Comparison of ENCODE assay signal across 3 cellular contexts in genomic region chr2:70310899-70311298, GRCh38.
TF ChIP-seq lines count a peak whose summit lies in the region.

No MANE protein-coding gene starts in this region.

TF ChIP-seq in HepG2, 621 proteins besides CTCF, POLR2A, EP300 and RAD21:
- no peak for TF ChIP-seq FOXK2 (IDR thresholded peaks at IDR 0.05)
- no peak for TF ChIP-seq NR2F6 (IDR thresholded peaks at IDR 0.05)
- no peak for TF ChIP-seq NR2F6 (CRISPR knock-in tag; IDR thresholded peaks at IDR 0.05)
- TF ChIP-seq ZEB1 (IDR thresholded peaks at IDR 0.05; ENCODE audit: insufficient replicate concordance, low read depth), result no peak
- TF ChIP-seq ZNF747 (CRISPR knock-in tag; IDR thresholded peaks at IDR 0.05; ENCODE audit: borderline replicate concordance), result no peak

TF ChIP-seq in HEK293, 187 proteins besides CTCF, POLR2A, EP300 and RAD21:
- TF ChIP-seq ZFP69B (tag by site-specific recombination; IDR thresholded peaks at IDR 0.05) (no peak), ZNF350 (tag by site-specific recombination; IDR thresholded peaks at IDR 0.05) (no peak), ZBTB6 (tag by site-specific recombination; IDR thresholded peaks at IDR 0.05) (no peak), GLIS1 (tag by site-specific recombination; IDR thresholded peaks at IDR 0.05) (peak; percentile 62), GFI1B (tag by site-specific recombination; IDR thresholded peaks at IDR 0.05) (no peak), ZNF175 (tag by site-specific recombination; IDR thresholded peaks at IDR 0.05) (no peak), ZSCAN18 (tag by site-specific recombination; IDR thresholded peaks at IDR 0.05) (no peak), PRDM1 (tag by site-specific recombination; IDR thresholded peaks at IDR 0.05) (no peak), ZNF248 (tag by site-specific recombination; IDR thresholded peaks at IDR 0.05) (no peak), KLF9 (tag by site-specific recombination; IDR thresholded peaks at IDR 0.05; ENCODE audit: low read depth) (no peak), ZNF623 (tag by site-specific recombination; IDR thresholded peaks at IDR 0.05) (no peak), ZNF580 (tag by site-specific recombination; IDR thresholded peaks at IDR 0.05) (no peak), ZBTB17 (tag by site-specific recombination; IDR thresholded peaks at IDR 0.05) (peak; percentile 75; the same call in 1 of the 2 replicates), ZIC2 (tag by site-specific recombination; IDR thresholded peaks at IDR 0.05) (peak; percentile 77), EGR2 (tag by site-specific recombination; IDR thresholded peaks at IDR 0.05; ENCODE audit: low read depth) (no peak), YY2 (tag by site-specific recombination; IDR thresholded peaks at IDR 0.05) (no peak)
- TF ChIP-seq, protein P1, sequence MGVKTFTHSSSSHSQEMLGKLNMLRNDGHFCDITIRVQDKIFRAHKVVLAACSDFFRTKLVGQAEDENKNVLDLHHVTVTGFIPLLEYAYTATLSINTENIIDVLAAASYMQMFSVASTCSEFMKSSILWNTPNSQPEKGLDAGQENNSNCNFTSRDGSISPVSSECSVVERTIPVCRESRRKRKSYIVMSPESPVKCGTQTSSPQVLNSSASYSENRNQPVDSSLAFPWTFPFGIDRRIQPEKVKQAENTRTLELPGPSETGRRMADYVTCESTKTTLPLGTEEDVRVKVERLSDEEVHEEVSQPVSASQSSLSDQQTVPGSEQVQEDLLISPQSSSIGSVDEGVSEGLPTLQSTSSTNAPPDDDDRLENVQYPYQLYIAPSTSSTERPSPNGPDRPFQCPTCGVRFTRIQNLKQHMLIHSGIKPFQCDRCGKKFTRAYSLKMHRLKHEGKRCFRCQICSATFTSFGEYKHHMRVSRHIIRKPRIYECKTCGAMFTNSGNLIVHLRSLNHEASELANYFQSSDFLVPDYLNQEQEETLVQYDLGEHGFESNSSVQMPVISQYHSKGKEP (tag by site-specific recombination; IDR thresholded peaks at IDR 0.05), result no peak
- TF ChIP-seq, protein P2, sequence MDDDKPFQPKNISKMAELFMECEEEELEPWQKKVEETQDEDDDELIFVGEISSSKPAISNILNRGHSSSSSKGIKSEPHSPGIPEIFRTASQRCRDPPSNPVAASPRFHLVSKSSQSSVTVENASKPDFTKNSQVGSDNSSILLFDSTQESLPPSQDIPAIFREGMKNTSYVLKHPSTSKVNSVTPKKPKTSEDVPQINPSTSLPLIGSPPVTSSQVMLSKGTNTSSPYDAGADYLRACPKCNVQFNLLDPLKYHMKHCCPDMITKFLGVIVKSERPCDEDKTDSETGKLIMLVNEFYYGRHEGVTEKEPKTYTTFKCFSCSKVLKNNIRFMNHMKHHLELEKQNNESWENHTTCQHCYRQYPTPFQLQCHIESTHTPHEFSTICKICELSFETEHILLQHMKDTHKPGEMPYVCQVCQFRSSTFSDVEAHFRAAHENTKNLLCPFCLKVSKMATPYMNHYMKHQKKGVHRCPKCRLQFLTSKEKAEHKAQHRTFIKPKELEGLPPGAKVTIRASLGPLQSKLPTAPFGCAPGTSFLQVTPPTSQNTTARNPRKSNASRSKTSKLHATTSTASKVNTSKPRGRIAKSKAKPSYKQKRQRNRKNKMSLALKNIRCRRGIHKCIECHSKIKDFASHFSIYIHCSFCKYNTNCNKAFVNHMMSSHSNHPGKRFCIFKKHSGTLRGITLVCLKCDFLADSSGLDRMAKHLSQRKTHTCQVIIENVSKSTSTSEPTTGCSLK (tag by site-specific recombination; IDR thresholded peaks at IDR 0.05), result no peak
- TF ChIP-seq, protein P3, sequence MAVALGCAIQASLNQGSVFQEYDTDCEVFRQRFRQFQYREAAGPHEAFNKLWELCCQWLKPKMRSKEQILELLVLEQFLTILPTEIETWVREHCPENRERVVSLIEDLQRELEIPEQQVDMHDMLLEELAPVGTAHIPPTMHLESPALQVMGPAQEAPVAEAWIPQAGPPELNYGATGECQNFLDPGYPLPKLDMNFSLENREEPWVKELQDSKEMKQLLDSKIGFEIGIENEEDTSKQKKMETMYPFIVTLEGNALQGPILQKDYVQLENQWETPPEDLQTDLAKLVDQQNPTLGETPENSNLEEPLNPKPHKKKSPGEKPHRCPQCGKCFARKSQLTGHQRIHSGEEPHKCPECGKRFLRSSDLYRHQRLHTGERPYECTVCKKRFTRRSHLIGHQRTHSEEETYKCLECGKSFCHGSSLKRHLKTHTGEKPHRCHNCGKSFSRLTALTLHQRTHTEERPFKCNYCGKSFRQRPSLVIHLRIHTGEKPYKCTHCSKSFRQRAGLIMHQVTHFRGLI (tag by site-specific recombination; IDR thresholded peaks at IDR 0.05), result no peak

TF ChIP-seq in K562, 482 proteins besides CTCF, POLR2A, EP300 and RAD21:
- no peak for TF ChIP-seq MEIS2 (IDR thresholded peaks at IDR 0.05; ENCODE audit: partially characterized antibody)
- no peak for TF ChIP-seq HNRNPK (IDR thresholded peaks at IDR 0.05; ENCODE audit: low read depth, low read length, poor library complexity, severe bottlenecking)
- TF ChIP-seq, protein P4, sequence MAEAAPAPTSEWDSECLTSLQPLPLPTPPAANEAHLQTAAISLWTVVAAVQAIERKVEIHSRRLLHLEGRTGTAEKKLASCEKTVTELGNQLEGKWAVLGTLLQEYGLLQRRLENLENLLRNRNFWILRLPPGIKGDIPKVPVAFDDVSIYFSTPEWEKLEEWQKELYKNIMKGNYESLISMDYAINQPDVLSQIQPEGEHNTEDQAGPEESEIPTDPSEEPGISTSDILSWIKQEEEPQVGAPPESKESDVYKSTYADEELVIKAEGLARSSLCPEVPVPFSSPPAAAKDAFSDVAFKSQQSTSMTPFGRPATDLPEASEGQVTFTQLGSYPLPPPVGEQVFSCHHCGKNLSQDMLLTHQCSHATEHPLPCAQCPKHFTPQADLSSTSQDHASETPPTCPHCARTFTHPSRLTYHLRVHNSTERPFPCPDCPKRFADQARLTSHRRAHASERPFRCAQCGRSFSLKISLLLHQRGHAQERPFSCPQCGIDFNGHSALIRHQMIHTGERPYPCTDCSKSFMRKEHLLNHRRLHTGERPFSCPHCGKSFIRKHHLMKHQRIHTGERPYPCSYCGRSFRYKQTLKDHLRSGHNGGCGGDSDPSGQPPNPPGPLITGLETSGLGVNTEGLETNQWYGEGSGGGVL (CRISPR knock-in tag; IDR thresholded peaks at IDR 0.05), result no peak
- TF ChIP-seq ZMIZ1 (IDR thresholded peaks at IDR 0.05; ENCODE audit: low read depth in 2 of 2, low read length in 2 of 2), result no peak
- no peak for TF ChIP-seq MGA (IDR thresholded peaks at IDR 0.05)
- TF ChIP-seq RFX1 (IDR thresholded peaks at IDR 0.05), result no peak
- TF ChIP-seq ZNF584 (CRISPR knock-in tag; IDR thresholded peaks at IDR 0.05; ENCODE audit: low read depth), result no peak
- TF ChIP-seq, protein P5, sequence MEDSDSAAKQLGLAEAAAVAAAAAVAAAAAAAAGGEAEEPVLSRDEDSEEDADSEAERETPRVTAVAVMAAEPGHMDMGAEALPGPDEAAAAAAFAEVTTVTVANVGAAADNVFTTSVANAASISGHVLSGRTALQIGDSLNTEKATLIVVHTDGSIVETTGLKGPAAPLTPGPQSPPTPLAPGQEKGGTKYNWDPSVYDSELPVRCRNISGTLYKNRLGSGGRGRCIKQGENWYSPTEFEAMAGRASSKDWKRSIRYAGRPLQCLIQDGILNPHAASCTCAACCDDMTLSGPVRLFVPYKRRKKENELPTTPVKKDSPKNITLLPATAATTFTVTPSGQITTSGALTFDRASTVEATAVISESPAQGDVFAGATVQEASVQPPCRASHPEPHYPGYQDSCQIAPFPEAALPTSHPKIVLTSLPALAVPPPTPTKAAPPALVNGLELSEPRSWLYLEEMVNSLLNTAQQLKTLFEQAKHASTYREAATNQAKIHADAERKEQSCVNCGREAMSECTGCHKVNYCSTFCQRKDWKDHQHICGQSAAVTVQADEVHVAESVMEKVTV (CRISPR knock-in tag; IDR thresholded peaks at IDR 0.05), result no peak
- TF ChIP-seq HCFC1 (IDR thresholded peaks at IDR 0.05; ENCODE audit: low read depth, low read length), result no peak
TF ChIP-seq in K562: peak in this region for 0.
